Comparison of ENCODE assay signal across 9 cellular contexts in genomic region chr19:8517551-8518442, GRCh38. TPM values are rescaled to one million over a fixed set of nuclear protein-coding genes. Genes with fewer than 3 reads are reported as not detected.
DNase-seq lines count a peak whose midpoint lies in the region; ATAC-seq and TF ChIP-seq lines count a peak whose summit lies in the region.
"Had no signal": no experiment of that assay in that cellular context is flagged by ENCODE, and none has a peak within 500 bp of the region (broad histone marks: within the 10 kb centered on the region; RNA-seq: fewer than 3 reads in every experiment).

No MANE protein-coding gene starts in this region.

- no peaks in the 10 kb centered on the region for H3K9me3 ChIP-seq in CD4-positive, alpha-beta memory T cell (ENCODE audit: control insufficient read depth in 1 of 2, low read length in 2 of 2)
- H3K9me3 ChIP-seq in sigmoid colon = no peaks in the 10 kb centered on the region

- peak; percentile 65 to 85 (median 68) for DNase-seq in CD4-positive, alpha-beta memory T cell
- DNase-seq in NOMO-1 treated with dmso at 0.1 percent for 144 hours (lab: John Stamatoyannopoulos, UW; ENCODE audit: unreplicated experiment) (peak; percentile 60), natural killer cell (peak; percentile 47), foreskin keratinocyte (no peak), G401 (ENCODE audit: low spot score) (no peak), sigmoid colon (no peak), NCI-H2227 (lab: John Stamatoyannopoulos, UW; ENCODE audit: unreplicated experiment) (no peak)
- peak; percentile 61 for DNase-seq in activated naive CD4-positive, alpha-beta T cell treated with anti-CD3 and anti-CD28 coated beads for 36 hours

- in situ Hi-C loops in G401 (cut with HindIII; ENCODE audit: low sequenced_read_pairs) = no loop called here

- H3K4me1 Mint-ChIP-seq in CD4-positive, alpha-beta memory T cell = peaks cover 34 to 81% (median 58%) of the 10 kb centered on the region in 4 donors
- H3K4me1 Mint-ChIP-seq in activated naive CD4-positive, alpha-beta T cell treated with anti-CD3 and anti-CD28 coated beads for 36 hours (ENCODE audit: low read depth) = peaks cover 49% of the 10 kb centered on the region
- peaks cover 45 to 65% of the 10 kb centered on the region in 2 donors for H3K4me1 Mint-ChIP-seq in natural killer cell

- H3K4me1 ChIP-seq in CD4-positive, alpha-beta memory T cell (ENCODE audit: insufficient read depth, low read length) = peaks cover 71% of the 10 kb centered on the region
- H3K4me1 ChIP-seq in foreskin keratinocyte (no peaks in the 10 kb centered on the region), sigmoid colon (peaks cover 0 to 16% (median 14%) of the 10 kb centered on the region in 4 donors)

- TF ChIP-seq CTCF in natural killer cell (IDR thresholded peaks at IDR 0.05) = no peak
- TF ChIP-seq CTCF in foreskin keratinocyte (conservative IDR thresholded peaks at IDR 0.05) = no peak
- no peak for TF ChIP-seq CTCF in sigmoid colon (IDR thresholded peaks at IDR 0.05)

- H3K27me3 ChIP-seq in CD4-positive, alpha-beta memory T cell (ENCODE audit: insufficient read depth, low read length) = no peaks in the 10 kb centered on the region
- H3K27me3 ChIP-seq in foreskin keratinocyte (no peaks in the 10 kb centered on the region), sigmoid colon (no peaks in the 10 kb centered on the region)

- H3K36me3 ChIP-seq in CD4-positive, alpha-beta memory T cell (ENCODE audit: insufficient read depth, low read length) = peaks cover 14% of the 10 kb centered on the region
- no peaks in the 10 kb centered on the region for H3K36me3 ChIP-seq in sigmoid colon

- intact Hi-C loops in CD4-positive, alpha-beta memory T cell (cut with micrococcal nuclease) = loop anchor here (1.0 to 2.0 kb wide), 2 partner anchors 11 to 51 kb away; no protein-coding TSS in a partner anchor
- intact Hi-C loops in activated naive CD4-positive, alpha-beta T cell treated with anti-CD3 and anti-CD28 coated beads for 36 hours (cut with micrococcal nuclease) = loop anchor here (2.0 kb wide), 1 partner anchor 61 kb away; no protein-coding TSS in a partner anchor
- intact Hi-C loops in natural killer cell (cut with micrococcal nuclease) (loop anchor here (2.0 to 10.0 kb wide), 2 partner anchors 57 to 103 kb away; partner anchors contain the start of gene MARCHF2), sigmoid colon (cut with DNase I) (no loop called here)

- H3K9me3 Mint-ChIP-seq in CD4-positive, alpha-beta memory T cell = peaks cover 0 to 1% (median 0%) of the 10 kb centered on the region in 8 donors
- no peaks in the 10 kb centered on the region for H3K9me3 Mint-ChIP-seq in activated naive CD4-positive, alpha-beta T cell treated with anti-CD3 and anti-CD28 coated beads for 36 hours
- H3K9me3 Mint-ChIP-seq in natural killer cell = no peaks in the 10 kb centered on the region

- peak overlapping the region; percentile 91 to 99 (median 97) for H3K27ac Mint-ChIP-seq in CD4-positive, alpha-beta memory T cell
- H3K27ac Mint-ChIP-seq in activated naive CD4-positive, alpha-beta T cell treated with anti-CD3 and anti-CD28 coated beads for 36 hours = peak overlapping the region; percentile 82
- H3K27ac Mint-ChIP-seq in natural killer cell = peak overlapping the region; percentile 94 to 100

- H3K4me3 Mint-ChIP-seq in CD4-positive, alpha-beta memory T cell = peak overlapping the region; percentile 63 to 93 (median 82)
- no peak overlapping the region for H3K4me3 Mint-ChIP-seq in activated naive CD4-positive, alpha-beta T cell treated with anti-CD3 and anti-CD28 coated beads for 36 hours
- peak overlapping the region; percentile 82 for H3K4me3 Mint-ChIP-seq in natural killer cell

- CTCF ChIA-PET in CD4-positive, alpha-beta memory T cell (lab: Charles Lee; ENCODE audit: partially characterized antibody) = interaction anchor here (1.0 to 9.8 kb wide), 8 partner anchors 12 to 105 kb away, joined by 3 to 144 read pairs (median 5); partner anchors contain the start of genes HNRNPM, MARCHF2 and MYO1F
- CTCF ChIA-PET in activated naive CD4-positive, alpha-beta T cell treated with anti-CD3 and anti-CD28 coated beads for 36 hours (lab: Charles Lee) = interaction anchor here (0.8 to 2.0 kb wide), 2 partner anchors 59 to 164 kb away, joined by 3 to 18 read pairs; partner anchors contain the start of gene MYO1F

- 42 to 48% methylated on average over 10 of the region's 10 CpGs for WGBS in sigmoid colon, 2 donors

- H3K36me3 Mint-ChIP-seq in CD4-positive, alpha-beta memory T cell = peaks cover 7 to 33% of the 10 kb centered on the region in 2 donors
- H3K36me3 Mint-ChIP-seq in activated naive CD4-positive, alpha-beta T cell treated with anti-CD3 and anti-CD28 coated beads for 36 hours (ENCODE audit: low read depth) = no peaks in the 10 kb centered on the region
- no peaks in the 10 kb centered on the region for H3K36me3 Mint-ChIP-seq in natural killer cell

- no peaks in the 10 kb centered on the region for H3K27me3 Mint-ChIP-seq in CD4-positive, alpha-beta memory T cell
- no peaks in the 10 kb centered on the region for H3K27me3 Mint-ChIP-seq in activated naive CD4-positive, alpha-beta T cell treated with anti-CD3 and anti-CD28 coated beads for 36 hours (ENCODE audit: low read depth)
- H3K27me3 Mint-ChIP-seq in natural killer cell (ENCODE audit: low read depth in 2 of 2) = no peaks in the 10 kb centered on the region

- peak; percentile 28 to 63 (median 33) for ATAC-seq in natural killer cell
- ATAC-seq in foreskin keratinocyte = no peak

- no peak for TF ChIP-seq POLR2A in sigmoid colon (IDR thresholded peaks at IDR 0.05)

- peak overlapping the region; percentile 43 for H3K27ac ChIP-seq in CD4-positive, alpha-beta memory T cell (ENCODE audit: low read depth, low read length)
- H3K27ac ChIP-seq in foreskin keratinocyte (no peak overlapping the region), sigmoid colon (peak overlapping the region in 1 of 4 donors; percentile 8)

- TF ChIP-seq EP300 in sigmoid colon (IDR thresholded peaks at IDR 0.05) = no peak

- H3K4me3 ChIP-seq in CD4-positive, alpha-beta memory T cell (ENCODE audit: low read length in 2 of 2) = peak overlapping the region in 1 of 2 donors; percentile 25
- H3K4me3 ChIP-seq in sigmoid colon = no peak overlapping the region

- POLR2A ChIA-PET in CD4-positive, alpha-beta memory T cell (lab: Charles Lee; ENCODE audit: partially characterized antibody) = interaction anchor here (0.7 to 10.7 kb wide), 16 partner anchors 8 to 196 kb away, joined by 3 to 461 read pairs (median 4); partner anchors contain the start of genes HNRNPM, MARCHF2, MYO1F and NDUFA7

RNA-seq across cellular contexts. Expression of gene ZNF414, which starts 3.8 kb away (rescaled TPM):
- total RNA-seq in CD4-positive, alpha-beta memory T cell = 10 to 100 TPM; 45.1 to 50.4 TPM
- polyA plus RNA-seq in CD4-positive, alpha-beta memory T cell = 10 to 100 TPM in 1 of 2 donors, 1 to 10 TPM in 1; 9.5 to 25.8 TPM
- total RNA-seq in activated naive CD4-positive, alpha-beta T cell treated with anti-CD3 and anti-CD28 coated beads for 36 hours = 10 to 100 TPM; 19.8 to 24.1 TPM
- total RNA-seq in natural killer cell (10 to 100 TPM; 42.1 to 46.4 (median 42.3) TPM), foreskin keratinocyte (5.7 and 6.0 TPM in 2 replicates), sigmoid colon (10 to 100 TPM in 2 of 4 donors, 1 to 10 TPM in 2; 3.6 to 18.9 (median 10.9) TPM)
- polyA plus RNA-seq in foreskin keratinocyte (14.0 and 15.7 TPM in 2 replicates), sigmoid colon (10 to 100 TPM; 17.1 to 31.0 (median 24.0) TPM)
- total RNA-seq in G401 (2014; rRNA removed; shearing (Covaris generic)) = not detected in 2 replicates

RNA-seq across cellular contexts. Expression of gene PRAM1, which starts 15.4 kb away (rescaled TPM):
- total RNA-seq in CD4-positive, alpha-beta memory T cell = 1 to 10 TPM; 2.3 to 2.6 TPM
- polyA plus RNA-seq in CD4-positive, alpha-beta memory T cell = not detected
- total RNA-seq in activated naive CD4-positive, alpha-beta T cell treated with anti-CD3 and anti-CD28 coated beads for 36 hours = under 1 TPM; 0.40 to 0.45 TPM
- total RNA-seq in natural killer cell (10 to 100 TPM in 1 of 3 donors, 1 to 10 TPM in 2; 7.7 to 17.5 (median 9.0) TPM), foreskin keratinocyte (not detected in 2 replicates), sigmoid colon (1 to 10 TPM in 1 of 4 donors, under 1 TPM in 2, not detected in 1; 0.16 to 1.1 (median 0.36) TPM)
- polyA plus RNA-seq in foreskin keratinocyte (not detected in 2 replicates), sigmoid colon (1 to 10 TPM in 1 of 3 donors, under 1 TPM in 2; 0.60 to 1.5 (median 0.69) TPM)
- not detected in 2 replicates for total RNA-seq in G401 (2014; rRNA removed; shearing (Covaris generic))
- total RNA-seq: glomerular endothelial cell had no signal

RNA-seq across cellular contexts. Expression of gene MYO1F, which starts 59.4 kb away (rescaled TPM):
- total RNA-seq in CD4-positive, alpha-beta memory T cell = 100 to 1,000 TPM; 329 to 359 TPM
- 100 to 1,000 TPM in 1 of 2 donors, 10 to 100 TPM in 1; 35.9 to 112 TPM for polyA plus RNA-seq in CD4-positive, alpha-beta memory T cell
- total RNA-seq in activated naive CD4-positive, alpha-beta T cell treated with anti-CD3 and anti-CD28 coated beads for 36 hours = 1 to 10 TPM; 2.0 to 2.2 TPM
- total RNA-seq in natural killer cell = 1,000 to 10,000 TPM in 2 of 3 donors, 100 to 1,000 TPM in 1; 971 to 1,223 (median 1,014) TPM
- total RNA-seq in foreskin keratinocyte = 0.07 and 0.11 TPM in 2 replicates
- polyA plus RNA-seq in foreskin keratinocyte = 0.10 and 0.17 TPM in 2 replicates
- 3.4 TPM in 1 of 2 replicates, not detected in the other for total RNA-seq in G401 (2014; rRNA removed; shearing (Covaris generic))
- total RNA-seq in sigmoid colon = 10 to 100 TPM in 3 of 4 donors, 1 to 10 TPM in 1; 7.4 to 13.2 (median 11.6) TPM
- 10 to 100 TPM in 1 of 3 donors, 1 to 10 TPM in 2; 6.6 to 19.4 (median 6.9) TPM for polyA plus RNA-seq in sigmoid colon

Comparison
In these comparisons a context has a peak if more than half of its experiments do, and no peak if none do; other contexts are left out.
1. DNase-seq: peak in CD4-positive, alpha-beta memory T cell (5 of 5), NOMO-1 treated with dmso at 0.1 percent for 144 hours (single experiment), activated naive CD4-positive, alpha-beta T cell treated with anti-CD3 and anti-CD28 coated beads for 36 hours (single experiment) and natural killer cell (single experiment); none in foreskin keratinocyte (0 of 2), G401 (single experiment), sigmoid colon (single experiment) and NCI-H2227 (single experiment).
2. RNA of gene MYO1F, which starts 59.4 kb away (total RNA-seq): 971 to 1,223 TPM in natural killer cell and 329 to 359 TPM in CD4-positive, alpha-beta memory T cell; 7.4 to 13.2 TPM in sigmoid colon, 2.0 to 2.2 TPM in activated naive CD4-positive, alpha-beta T cell treated with anti-CD3 and anti-CD28 coated beads for 36 hours, 0.07 to 0.11 TPM in foreskin keratinocyte and 3.4 TPM in G401; every median in the first group is over 10 times any median in the second.
3. Peak in every context shown above with its lines, with median percentiles within 50 percentile points of each other: H3K27ac Mint-ChIP-seq.